ENCODE assay signal across 9 cellular contexts in the genomic region with DNA sequence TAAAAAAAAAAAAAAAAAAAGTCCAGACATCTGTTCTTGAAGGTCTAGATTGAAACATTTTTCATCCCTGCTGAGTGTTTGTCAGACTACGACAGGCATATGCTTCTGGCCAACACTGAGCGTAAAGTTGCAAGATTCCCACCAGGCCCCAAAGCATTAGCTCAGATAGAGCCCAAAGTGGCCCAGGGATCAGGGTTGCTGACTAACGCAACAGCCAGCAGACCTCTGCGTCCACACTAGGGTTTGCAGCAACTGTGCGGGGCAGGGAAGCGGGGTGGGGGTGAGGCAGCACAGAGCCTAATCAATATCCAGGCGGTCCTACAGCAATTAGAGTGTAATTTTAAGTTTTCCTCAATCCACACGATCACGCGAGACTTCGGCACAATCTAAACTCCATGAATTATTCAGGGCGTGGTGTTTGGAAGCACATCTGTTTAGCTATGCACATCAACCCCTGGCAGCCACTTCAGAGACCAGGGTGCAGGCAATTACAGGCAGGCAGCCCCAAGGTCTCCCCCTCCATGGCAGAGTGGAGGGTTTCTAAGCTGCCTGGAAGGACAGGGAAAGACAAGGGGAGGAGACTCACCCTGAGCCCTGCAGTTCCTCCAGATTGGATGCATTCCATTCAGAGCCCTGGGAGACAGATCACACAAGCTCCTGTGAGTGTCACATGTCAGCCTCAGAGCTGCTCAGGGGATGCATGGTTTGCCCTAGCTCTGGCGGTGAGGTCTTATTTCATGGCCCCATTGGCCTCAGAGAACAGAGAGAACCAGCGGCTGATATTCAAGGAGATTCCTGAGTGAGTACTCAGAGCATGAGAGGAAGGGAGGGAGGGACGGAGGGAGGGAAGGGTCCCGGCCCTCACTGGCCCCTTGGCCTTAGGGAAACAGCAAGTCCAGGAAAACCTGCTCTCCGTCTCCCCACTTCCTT. TPM values are rescaled to one million over a fixed set of nuclear protein-coding genes. Genes with fewer than 3 reads are reported as not detected.
DNase-seq lines count a peak whose midpoint lies in the region; TF ChIP-seq lines count a peak whose summit lies in the region.
"Had no signal": no experiment of that assay in that cellular context is flagged by ENCODE, and none has a peak within 500 bp of the region (broad histone marks: within the 10 kb centered on the region; RNA-seq: fewer than 3 reads in every experiment).

No MANE protein-coding gene starts in this region.

- H3K4me1 ChIP-seq in ovary (ENCODE audit: insufficient read depth), result peaks cover 14% of the 10 kb centered on the region

- H3K4me3 ChIP-seq in ovary, result peak overlapping the region; percentile 2

- H3K36me3 ChIP-seq in ovary, result no peaks in the 10 kb centered on the region

- no peaks in the 10 kb centered on the region for H3K27me3 ChIP-seq in ovary

- no peak for TF ChIP-seq EP300 in ovary (IDR thresholded peaks at IDR 0.05)

- WGBS in ovary, 3 donors, result 26 to 37% (median 29%) methylated on average over 17 of the region's 17 CpGs

- POLR2A ChIA-PET in RWPE1 (lab: Yijun Ruan, JAX; ENCODE audit: low non-redundant PET), result no interaction called here

- no peaks in the 10 kb centered on the region for H3K9me3 ChIP-seq in ovary

- peak overlapping the region; percentile 63 for H3K27ac ChIP-seq in RWPE1
- H3K27ac ChIP-seq in ovary, result peak overlapping the region; percentile 80 to 85

- no peak for TF ChIP-seq CTCF in RWPE1 (conservative IDR thresholded peaks at IDR 0.05; ENCODE audit: low read depth)
- no peak for TF ChIP-seq CTCF in ovary (IDR thresholded peaks at IDR 0.05)

- CTCF ChIA-PET in RWPE1 (lab: Yijun Ruan, JAX), result interaction anchor here (0.6 to 1.2 kb wide), 3 partner anchors 18 to 183 kb away, joined by 3 to 6 read pairs (median 4); no protein-coding TSS in a partner anchor

- no peak for TF ChIP-seq POLR2A in ovary (IDR thresholded peaks at IDR 0.05)

- DNase-seq in COLO829 (ENCODE audit: low spot score) (peak; percentile 56), RWPE1 (ENCODE audit: low spot score) (no peak), foreskin melanocyte (peak; percentile 93), ovary (peak; percentile 49 to 65 (median 51)), C1 segment of cervical spinal cord (lab: John Stamatoyannopoulos, UW) (no peak), SW 1271 (lab: John Stamatoyannopoulos, UW) (no peak), SHP77 treated with DMSO at 0.1 percent for 48 hours (lab: John Stamatoyannopoulos, UW) (no peak)
- DNase-seq in activated CD4-positive, alpha-beta T cell treated with anti-CD3 and anti-CD28 coated beads, Interleukin-2, amount 50 U/mL, for 48 hours, result no peak
- DNase-seq: activated CD4-positive, alpha-beta T cell treated with anti-CD3 and anti-CD28 coated beads for 36 hours had no signal

- intact Hi-C loops in ovary (cut with DNase I), result loop anchor here (2.0 to 10.0 kb wide), 7 partner anchors 53 to 239 kb away; a partner anchor contains a TSS

RNA-seq across cellular contexts. Expression of a gene that starts 55.4 kb away (rescaled TPM):
- 10 to 100 TPM in 6 of 7 donors, 1 to 10 TPM in 1; 8.0 to 38.3 (median 35.1) TPM for total RNA-seq in ovary
- polyA plus RNA-seq in ovary, result 10 to 100 TPM in 1 of 2 donors, 1 to 10 TPM in 1; 7.3 to 15.4 TPM

Comparison
In these comparisons a context has a peak if more than half of its experiments do, and no peak if none do; other contexts are left out.
1. DNase-seq: peak in COLO829 (single experiment), foreskin melanocyte (single experiment) and ovary (5 of 5); none in RWPE1 (single experiment), activated CD4-positive, alpha-beta T cell treated with anti-CD3 and anti-CD28 coated beads, Interleukin-2, amount 50 U/mL, for 48 hours (0 of 2), C1 segment of cervical spinal cord (0 of 14), SW 1271 (0 of 2) and SHP77 treated with DMSO at 0.1 percent for 48 hours (single experiment).